In genomic region chr6:113306552-113307145, GRCh38 we compare ENCODE assay signal across 8 cellular contexts.
DNase-seq lines count a peak whose midpoint lies in the region; ATAC-seq and TF ChIP-seq lines count a peak whose summit lies in the region.

No MANE protein-coding gene starts in this region.

- peak; percentile 89 for ATAC-seq in GM21825 (IDR thresholded peaks at IDR 0.05; ENCODE audit: unreplicated experiment)
- no peak for ATAC-seq in HG02759 (IDR thresholded peaks at IDR 0.05; ENCODE audit: unreplicated experiment)

- H3K4me3 ChIP-seq in fibroblast of pulmonary artery (replicated peaks; ENCODE audit: low read depth, low read length): no peak overlapping the region

- DNase-seq in NCI-H82 (lab: John Stamatoyannopoulos, UW): peak; percentile 78
- DNase-seq in NCI-H82 treated with DMSO at 0.1 percent for 48 hours (lab: John Stamatoyannopoulos, UW; ENCODE audit: unreplicated experiment): no peak
- DNase-seq in KG1 (lab: John Stamatoyannopoulos, UW): peak; percentile 3
- peak; percentile 18 for DNase-seq in activated CD4-positive, alpha-beta T cell treated with anti-CD3 and anti-CD28 coated beads, Interleukin-2, amount 50 U/mL, for 1 hour
- peak; percentile 29 for DNase-seq in fibroblast of pulmonary artery (ENCODE audit: low read depth)
- peak; percentile 40 for DNase-seq in pons (ENCODE audit: low spot score)

- TF ChIP-seq CTCF in fibroblast of pulmonary artery (IDR thresholded peaks at IDR 0.05; ENCODE audit: low read length, missing control alignments): peak; percentile 51
